7 cellular contexts compared by ENCODE assay signal in the genomic region with DNA sequence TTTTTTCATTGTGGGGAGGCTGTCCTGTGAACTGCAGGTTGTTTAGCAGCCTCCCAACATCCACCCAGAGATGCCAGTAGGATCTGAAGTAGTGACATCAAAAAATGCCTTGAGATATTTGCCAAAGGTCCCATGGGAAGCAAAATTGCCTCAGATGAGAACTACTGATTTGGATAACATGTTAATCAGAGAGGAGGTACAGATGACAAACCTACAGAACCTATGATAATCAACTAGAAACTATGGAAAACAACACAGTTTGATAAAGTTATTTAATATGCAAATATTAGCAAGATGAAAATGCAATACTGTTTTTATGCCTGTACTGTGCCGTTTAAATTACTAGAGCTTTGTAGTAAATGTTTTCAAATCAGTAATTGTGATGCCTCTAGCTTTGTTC.
"Had no signal": no experiment of that assay in that cellular context is flagged by ENCODE, and none has a peak within 500 bp of the region (broad histone marks: within the 10 kb centered on the region; RNA-seq: fewer than 3 reads in every experiment).

No MANE protein-coding gene starts in this region.

- ATAC-seq: HepG2, K562 had no signal

- H3K27me3 Mint-ChIP-seq: IgD-negative memory B cell had no signal

- H3K4me3 ChIP-seq: K562 had no signal

- H3K27ac ChIP-seq: HL-60 had no signal

- H3K4me1 Mint-ChIP-seq: IgD-negative memory B cell had no signal

- H3K4me3 Mint-ChIP-seq: IgD-negative memory B cell had no signal

- H3K27ac Mint-ChIP-seq: IgD-negative memory B cell had no signal

- DNase-seq: IMR-90, KBM-7, KG1 had no signal
